1 cellular context compared by ENCODE assay signal in the genomic region with DNA sequence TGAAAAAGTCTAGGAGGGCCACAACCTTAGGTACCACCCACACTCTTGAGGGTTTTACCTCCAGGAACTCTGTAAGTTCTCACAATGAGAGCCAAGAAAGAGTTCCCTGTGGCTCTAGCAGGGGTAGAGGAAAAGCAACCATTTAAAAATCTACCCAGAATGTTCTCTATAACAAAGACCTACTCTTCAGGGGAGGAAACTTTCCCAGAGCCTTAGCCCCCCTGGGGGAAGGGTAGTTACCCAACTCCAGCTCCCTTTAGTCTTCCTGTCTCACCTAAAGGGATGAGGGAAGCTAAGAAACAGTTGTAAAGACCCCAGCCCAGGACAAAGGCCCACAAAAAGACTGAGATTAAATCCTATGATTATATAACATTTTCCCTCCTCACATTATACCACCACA.
TF ChIP-seq lines count a peak whose summit lies in the region.

No MANE protein-coding gene starts in this region.

TF ChIP-seq in GM23338, 12 proteins besides CTCF, POLR2A, EP300 and RAD21 (continued from another document):
- TF ChIP-seq, protein P1, sequence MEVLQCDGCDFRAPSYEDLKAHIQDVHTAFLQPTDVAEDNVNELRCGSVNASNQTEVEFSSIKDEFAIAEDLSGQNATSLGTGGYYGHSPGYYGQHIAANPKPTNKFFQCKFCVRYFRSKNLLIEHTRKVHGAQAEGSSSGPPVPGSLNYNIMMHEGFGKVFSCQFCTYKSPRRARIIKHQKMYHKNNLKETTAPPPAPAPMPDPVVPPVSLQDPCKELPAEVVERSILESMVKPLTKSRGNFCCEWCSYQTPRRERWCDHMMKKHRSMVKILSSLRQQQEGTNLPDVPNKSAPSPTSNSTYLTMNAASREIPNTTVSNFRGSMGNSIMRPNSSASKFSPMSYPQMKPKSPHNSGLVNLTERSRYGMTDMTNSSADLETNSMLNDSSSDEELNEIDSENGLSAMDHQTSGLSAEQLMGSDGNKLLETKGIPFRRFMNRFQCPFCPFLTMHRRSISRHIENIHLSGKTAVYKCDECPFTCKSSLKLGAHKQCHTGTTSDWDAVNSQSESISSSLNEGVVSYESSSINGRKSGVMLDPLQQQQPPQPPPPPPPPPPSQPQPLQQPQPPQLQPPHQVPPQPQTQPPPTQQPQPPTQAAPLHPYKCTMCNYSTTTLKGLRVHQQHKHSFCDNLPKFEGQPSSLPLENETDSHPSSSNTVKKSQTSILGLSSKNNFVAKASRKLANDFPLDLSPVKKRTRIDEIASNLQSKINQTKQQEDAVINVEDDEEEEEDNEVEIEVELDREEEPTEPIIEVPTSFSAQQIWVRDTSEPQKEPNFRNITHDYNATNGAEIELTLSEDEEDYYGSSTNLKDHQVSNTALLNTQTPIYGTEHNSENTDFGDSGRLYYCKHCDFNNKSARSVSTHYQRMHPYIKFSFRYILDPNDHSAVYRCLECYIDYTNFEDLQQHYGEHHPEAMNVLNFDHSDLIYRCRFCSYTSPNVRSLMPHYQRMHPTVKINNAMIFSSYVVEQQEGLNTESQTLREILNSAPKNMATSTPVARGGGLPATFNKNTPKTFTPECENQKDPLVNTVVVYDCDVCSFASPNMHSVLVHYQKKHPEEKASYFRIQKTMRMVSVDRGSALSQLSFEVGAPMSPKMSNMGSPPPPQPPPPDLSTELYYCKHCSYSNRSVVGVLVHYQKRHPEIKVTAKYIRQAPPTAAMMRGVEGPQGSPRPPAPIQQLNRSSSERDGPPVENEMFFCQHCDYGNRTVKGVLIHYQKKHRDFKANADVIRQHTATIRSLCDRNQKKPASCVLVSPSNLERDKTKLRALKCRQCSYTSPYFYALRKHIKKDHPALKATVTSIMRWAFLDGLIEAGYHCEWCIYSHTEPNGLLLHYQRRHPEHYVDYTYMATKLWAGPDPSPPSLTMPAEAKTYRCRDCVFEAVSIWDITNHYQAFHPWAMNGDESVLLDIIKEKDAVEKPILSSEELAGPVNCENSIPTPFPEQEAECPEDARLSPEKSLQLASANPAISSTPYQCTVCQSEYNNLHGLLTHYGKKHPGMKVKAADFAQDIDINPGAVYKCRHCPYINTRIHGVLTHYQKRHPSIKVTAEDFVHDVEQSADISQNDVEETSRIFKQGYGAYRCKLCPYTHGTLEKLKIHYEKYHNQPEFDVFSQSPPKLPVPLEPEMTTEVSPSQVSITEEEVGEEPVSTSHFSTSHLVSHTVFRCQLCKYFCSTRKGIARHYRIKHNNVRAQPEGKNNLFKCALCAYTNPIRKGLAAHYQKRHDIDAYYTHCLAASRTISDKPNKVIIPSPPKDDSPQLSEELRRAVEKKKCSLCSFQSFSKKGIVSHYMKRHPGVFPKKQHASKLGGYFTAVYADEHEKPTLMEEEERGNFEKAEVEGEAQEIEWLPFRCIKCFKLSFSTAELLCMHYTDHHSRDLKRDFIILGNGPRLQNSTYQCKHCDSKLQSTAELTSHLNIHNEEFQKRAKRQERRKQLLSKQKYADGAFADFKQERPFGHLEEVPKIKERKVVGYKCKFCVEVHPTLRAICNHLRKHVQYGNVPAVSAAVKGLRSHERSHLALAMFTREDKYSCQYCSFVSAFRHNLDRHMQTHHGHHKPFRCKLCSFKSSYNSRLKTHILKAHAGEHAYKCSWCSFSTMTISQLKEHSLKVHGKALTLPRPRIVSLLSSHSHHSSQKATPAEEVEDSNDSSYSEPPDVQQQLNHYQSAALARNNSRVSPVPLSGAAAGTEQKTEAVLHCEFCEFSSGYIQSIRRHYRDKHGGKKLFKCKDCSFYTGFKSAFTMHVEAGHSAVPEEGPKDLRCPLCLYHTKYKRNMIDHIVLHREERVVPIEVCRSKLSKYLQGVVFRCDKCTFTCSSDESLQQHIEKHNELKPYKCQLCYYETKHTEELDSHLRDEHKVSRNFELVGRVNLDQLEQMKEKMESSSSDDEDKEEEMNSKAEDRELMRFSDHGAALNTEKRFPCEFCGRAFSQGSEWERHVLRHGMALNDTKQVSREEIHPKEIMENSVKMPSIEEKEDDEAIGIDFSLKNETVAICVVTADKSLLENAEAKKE (CRISPR knock-in tag; IDR thresholded peaks at IDR 0.05): no peak
